ENCODE assay signal across 1 cellular context in genomic region chr7:38339953-38340819, GRCh38.
TF ChIP-seq lines count a peak whose summit lies in the region.

No MANE protein-coding gene starts in this region.

TF ChIP-seq in WTC11, 78 proteins besides CTCF, POLR2A, EP300 and RAD21 (continued from another document):
- TF ChIP-seq, protein P1, sequence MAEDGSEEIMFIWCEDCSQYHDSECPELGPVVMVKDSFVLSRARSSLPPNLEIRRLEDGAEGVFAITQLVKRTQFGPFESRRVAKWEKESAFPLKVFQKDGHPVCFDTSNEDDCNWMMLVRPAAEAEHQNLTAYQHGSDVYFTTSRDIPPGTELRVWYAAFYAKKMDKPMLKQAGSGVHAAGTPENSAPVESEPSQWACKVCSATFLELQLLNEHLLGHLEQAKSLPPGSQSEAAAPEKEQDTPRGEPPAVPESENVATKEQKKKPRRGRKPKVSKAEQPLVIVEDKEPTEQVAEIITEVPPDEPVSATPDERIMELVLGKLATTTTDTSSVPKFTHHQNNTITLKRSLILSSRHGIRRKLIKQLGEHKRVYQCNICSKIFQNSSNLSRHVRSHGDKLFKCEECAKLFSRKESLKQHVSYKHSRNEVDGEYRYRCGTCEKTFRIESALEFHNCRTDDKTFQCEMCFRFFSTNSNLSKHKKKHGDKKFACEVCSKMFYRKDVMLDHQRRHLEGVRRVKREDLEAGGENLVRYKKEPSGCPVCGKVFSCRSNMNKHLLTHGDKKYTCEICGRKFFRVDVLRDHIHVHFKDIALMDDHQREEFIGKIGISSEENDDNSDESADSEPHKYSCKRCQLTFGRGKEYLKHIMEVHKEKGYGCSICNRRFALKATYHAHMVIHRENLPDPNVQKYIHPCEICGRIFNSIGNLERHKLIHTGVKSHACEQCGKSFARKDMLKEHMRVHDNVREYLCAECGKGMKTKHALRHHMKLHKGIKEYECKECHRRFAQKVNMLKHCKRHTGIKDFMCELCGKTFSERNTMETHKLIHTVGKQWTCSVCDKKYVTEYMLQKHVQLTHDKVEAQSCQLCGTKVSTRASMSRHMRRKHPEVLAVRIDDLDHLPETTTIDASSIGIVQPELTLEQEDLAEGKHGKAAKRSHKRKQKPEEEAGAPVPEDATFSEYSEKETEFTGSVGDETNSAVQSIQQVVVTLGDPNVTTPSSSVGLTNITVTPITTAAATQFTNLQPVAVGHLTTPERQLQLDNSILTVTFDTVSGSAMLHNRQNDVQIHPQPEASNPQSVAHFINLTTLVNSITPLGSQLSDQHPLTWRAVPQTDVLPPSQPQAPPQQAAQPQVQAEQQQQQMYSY (CRISPR knock-in tag; IDR thresholded peaks at IDR 0.05) = no peak
- TF ChIP-seq, protein P2, sequence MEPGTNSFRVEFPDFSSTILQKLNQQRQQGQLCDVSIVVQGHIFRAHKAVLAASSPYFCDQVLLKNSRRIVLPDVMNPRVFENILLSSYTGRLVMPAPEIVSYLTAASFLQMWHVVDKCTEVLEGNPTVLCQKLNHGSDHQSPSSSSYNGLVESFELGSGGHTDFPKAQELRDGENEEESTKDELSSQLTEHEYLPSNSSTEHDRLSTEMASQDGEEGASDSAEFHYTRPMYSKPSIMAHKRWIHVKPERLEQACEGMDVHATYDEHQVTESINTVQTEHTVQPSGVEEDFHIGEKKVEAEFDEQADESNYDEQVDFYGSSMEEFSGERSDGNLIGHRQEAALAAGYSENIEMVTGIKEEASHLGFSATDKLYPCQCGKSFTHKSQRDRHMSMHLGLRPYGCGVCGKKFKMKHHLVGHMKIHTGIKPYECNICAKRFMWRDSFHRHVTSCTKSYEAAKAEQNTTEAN (CRISPR knock-in tag; IDR thresholded peaks at IDR 0.05) = no peak
- no peak for TF ChIP-seq EMX1 (CRISPR knock-in tag; IDR thresholded peaks at IDR 0.05)
- TF ChIP-seq ZBTB21 (CRISPR knock-in tag; IDR thresholded peaks at IDR 0.05; ENCODE audit: borderline replicate concordance) = no peak
- TF ChIP-seq TEAD4 (CRISPR knock-in tag; IDR thresholded peaks at IDR 0.05) = no peak
- TF ChIP-seq ZNF263 (CRISPR knock-in tag; IDR thresholded peaks at IDR 0.05; ENCODE audit: low read depth) = no peak
- TF ChIP-seq ZNF317 (CRISPR knock-in tag; IDR thresholded peaks at IDR 0.05; ENCODE audit: borderline replicate concordance, low read depth) = no peak
- TF ChIP-seq AR (CRISPR knock-in tag; IDR thresholded peaks at IDR 0.05) = no peak
- TF ChIP-seq, protein P3, sequence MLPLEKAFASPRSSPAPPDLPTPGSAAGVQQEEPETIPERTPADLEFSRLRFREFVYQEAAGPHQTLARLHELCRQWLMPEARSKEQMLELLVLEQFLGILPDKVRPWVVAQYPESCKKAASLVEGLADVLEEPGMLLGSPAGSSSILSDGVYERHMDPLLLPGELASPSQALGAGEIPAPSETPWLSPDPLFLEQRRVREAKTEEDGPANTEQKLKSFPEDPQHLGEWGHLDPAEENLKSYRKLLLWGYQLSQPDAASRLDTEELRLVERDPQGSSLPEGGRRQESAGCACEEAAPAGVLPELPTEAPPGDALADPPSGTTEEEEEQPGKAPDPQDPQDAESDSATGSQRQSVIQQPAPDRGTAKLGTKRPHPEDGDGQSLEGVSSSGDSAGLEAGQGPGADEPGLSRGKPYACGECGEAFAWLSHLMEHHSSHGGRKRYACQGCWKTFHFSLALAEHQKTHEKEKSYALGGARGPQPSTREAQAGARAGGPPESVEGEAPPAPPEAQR (CRISPR knock-in tag; IDR thresholded peaks at IDR 0.05) = no peak
- TF ChIP-seq OVOL2 (CRISPR knock-in tag; IDR thresholded peaks at IDR 0.05; ENCODE audit: borderline replicate concordance) = no peak
- no peak for TF ChIP-seq ZNF671 (CRISPR knock-in tag; IDR thresholded peaks at IDR 0.05)
- TF ChIP-seq, protein P4, sequence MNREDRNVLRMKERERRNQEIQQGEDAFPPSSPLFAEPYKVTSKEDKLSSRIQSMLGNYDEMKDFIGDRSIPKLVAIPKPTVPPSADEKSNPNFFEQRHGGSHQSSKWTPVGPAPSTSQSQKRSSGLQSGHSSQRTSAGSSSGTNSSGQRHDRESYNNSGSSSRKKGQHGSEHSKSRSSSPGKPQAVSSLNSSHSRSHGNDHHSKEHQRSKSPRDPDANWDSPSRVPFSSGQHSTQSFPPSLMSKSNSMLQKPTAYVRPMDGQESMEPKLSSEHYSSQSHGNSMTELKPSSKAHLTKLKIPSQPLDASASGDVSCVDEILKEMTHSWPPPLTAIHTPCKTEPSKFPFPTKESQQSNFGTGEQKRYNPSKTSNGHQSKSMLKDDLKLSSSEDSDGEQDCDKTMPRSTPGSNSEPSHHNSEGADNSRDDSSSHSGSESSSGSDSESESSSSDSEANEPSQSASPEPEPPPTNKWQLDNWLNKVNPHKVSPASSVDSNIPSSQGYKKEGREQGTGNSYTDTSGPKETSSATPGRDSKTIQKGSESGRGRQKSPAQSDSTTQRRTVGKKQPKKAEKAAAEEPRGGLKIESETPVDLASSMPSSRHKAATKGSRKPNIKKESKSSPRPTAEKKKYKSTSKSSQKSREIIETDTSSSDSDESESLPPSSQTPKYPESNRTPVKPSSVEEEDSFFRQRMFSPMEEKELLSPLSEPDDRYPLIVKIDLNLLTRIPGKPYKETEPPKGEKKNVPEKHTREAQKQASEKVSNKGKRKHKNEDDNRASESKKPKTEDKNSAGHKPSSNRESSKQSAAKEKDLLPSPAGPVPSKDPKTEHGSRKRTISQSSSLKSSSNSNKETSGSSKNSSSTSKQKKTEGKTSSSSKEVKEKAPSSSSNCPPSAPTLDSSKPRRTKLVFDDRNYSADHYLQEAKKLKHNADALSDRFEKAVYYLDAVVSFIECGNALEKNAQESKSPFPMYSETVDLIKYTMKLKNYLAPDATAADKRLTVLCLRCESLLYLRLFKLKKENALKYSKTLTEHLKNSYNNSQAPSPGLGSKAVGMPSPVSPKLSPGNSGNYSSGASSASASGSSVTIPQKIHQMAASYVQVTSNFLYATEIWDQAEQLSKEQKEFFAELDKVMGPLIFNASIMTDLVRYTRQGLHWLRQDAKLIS (CRISPR knock-in tag; IDR thresholded peaks at IDR 0.05; ENCODE audit: borderline replicate concordance) = no peak
- no peak for TF ChIP-seq MXD4 (CRISPR knock-in tag; IDR thresholded peaks at IDR 0.05; ENCODE audit: borderline replicate concordance)
